Comparison of ENCODE assay signal across 1 cellular context in the genomic region with DNA sequence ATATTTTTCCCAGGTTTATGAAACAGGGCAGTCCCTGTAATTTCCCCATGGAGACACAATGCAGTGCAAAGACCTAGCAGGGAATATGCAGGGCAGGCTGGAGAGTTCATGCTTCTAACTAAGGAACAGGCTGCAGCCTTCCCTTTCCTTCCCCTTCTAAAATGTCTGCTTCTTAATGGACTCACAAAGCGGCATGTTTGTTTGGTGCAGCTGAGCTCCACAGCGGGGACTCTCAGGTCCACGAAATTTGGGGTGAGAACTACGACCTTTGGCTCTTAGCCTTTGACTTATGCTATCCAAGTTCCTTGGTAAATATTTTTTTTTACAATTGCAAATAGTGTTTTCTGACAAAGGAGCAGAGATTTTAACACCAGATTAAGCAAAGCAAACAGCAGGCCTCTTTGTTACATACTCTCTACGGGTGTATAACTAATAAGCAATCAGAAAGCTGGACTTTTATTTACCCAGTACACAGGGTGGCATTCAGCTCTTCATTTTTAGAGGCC.
TF ChIP-seq lines count a peak whose summit lies in the region.

No MANE protein-coding gene starts in this region.

TF ChIP-seq in GM23338, 12 proteins besides CTCF, POLR2A, EP300 and RAD21 (continued from another document):
- TF ChIP-seq, protein P1, sequence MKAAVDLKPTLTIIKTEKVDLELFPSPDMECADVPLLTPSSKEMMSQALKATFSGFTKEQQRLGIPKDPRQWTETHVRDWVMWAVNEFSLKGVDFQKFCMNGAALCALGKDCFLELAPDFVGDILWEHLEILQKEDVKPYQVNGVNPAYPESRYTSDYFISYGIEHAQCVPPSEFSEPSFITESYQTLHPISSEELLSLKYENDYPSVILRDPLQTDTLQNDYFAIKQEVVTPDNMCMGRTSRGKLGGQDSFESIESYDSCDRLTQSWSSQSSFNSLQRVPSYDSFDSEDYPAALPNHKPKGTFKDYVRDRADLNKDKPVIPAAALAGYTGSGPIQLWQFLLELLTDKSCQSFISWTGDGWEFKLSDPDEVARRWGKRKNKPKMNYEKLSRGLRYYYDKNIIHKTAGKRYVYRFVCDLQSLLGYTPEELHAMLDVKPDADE (IDR thresholded peaks at IDR 0.05): no peak
- TF ChIP-seq ZNF114 (CRISPR knock-in tag; IDR thresholded peaks at IDR 0.05) (no peak), STAT1 (IDR thresholded peaks at IDR 0.05; ENCODE audit: unreplicated experiment) (no peak), CREB1 (CRISPR knock-in tag; IDR thresholded peaks at IDR 0.05; ENCODE audit: low read depth) (no peak), POLR2AphosphoS5 (IDR thresholded peaks at IDR 0.05; ENCODE audit: low read depth) (no peak), NANOG (IDR thresholded peaks at IDR 0.05; ENCODE audit: borderline replicate concordance) (no peak)
- TF ChIP-seq, protein P2, sequence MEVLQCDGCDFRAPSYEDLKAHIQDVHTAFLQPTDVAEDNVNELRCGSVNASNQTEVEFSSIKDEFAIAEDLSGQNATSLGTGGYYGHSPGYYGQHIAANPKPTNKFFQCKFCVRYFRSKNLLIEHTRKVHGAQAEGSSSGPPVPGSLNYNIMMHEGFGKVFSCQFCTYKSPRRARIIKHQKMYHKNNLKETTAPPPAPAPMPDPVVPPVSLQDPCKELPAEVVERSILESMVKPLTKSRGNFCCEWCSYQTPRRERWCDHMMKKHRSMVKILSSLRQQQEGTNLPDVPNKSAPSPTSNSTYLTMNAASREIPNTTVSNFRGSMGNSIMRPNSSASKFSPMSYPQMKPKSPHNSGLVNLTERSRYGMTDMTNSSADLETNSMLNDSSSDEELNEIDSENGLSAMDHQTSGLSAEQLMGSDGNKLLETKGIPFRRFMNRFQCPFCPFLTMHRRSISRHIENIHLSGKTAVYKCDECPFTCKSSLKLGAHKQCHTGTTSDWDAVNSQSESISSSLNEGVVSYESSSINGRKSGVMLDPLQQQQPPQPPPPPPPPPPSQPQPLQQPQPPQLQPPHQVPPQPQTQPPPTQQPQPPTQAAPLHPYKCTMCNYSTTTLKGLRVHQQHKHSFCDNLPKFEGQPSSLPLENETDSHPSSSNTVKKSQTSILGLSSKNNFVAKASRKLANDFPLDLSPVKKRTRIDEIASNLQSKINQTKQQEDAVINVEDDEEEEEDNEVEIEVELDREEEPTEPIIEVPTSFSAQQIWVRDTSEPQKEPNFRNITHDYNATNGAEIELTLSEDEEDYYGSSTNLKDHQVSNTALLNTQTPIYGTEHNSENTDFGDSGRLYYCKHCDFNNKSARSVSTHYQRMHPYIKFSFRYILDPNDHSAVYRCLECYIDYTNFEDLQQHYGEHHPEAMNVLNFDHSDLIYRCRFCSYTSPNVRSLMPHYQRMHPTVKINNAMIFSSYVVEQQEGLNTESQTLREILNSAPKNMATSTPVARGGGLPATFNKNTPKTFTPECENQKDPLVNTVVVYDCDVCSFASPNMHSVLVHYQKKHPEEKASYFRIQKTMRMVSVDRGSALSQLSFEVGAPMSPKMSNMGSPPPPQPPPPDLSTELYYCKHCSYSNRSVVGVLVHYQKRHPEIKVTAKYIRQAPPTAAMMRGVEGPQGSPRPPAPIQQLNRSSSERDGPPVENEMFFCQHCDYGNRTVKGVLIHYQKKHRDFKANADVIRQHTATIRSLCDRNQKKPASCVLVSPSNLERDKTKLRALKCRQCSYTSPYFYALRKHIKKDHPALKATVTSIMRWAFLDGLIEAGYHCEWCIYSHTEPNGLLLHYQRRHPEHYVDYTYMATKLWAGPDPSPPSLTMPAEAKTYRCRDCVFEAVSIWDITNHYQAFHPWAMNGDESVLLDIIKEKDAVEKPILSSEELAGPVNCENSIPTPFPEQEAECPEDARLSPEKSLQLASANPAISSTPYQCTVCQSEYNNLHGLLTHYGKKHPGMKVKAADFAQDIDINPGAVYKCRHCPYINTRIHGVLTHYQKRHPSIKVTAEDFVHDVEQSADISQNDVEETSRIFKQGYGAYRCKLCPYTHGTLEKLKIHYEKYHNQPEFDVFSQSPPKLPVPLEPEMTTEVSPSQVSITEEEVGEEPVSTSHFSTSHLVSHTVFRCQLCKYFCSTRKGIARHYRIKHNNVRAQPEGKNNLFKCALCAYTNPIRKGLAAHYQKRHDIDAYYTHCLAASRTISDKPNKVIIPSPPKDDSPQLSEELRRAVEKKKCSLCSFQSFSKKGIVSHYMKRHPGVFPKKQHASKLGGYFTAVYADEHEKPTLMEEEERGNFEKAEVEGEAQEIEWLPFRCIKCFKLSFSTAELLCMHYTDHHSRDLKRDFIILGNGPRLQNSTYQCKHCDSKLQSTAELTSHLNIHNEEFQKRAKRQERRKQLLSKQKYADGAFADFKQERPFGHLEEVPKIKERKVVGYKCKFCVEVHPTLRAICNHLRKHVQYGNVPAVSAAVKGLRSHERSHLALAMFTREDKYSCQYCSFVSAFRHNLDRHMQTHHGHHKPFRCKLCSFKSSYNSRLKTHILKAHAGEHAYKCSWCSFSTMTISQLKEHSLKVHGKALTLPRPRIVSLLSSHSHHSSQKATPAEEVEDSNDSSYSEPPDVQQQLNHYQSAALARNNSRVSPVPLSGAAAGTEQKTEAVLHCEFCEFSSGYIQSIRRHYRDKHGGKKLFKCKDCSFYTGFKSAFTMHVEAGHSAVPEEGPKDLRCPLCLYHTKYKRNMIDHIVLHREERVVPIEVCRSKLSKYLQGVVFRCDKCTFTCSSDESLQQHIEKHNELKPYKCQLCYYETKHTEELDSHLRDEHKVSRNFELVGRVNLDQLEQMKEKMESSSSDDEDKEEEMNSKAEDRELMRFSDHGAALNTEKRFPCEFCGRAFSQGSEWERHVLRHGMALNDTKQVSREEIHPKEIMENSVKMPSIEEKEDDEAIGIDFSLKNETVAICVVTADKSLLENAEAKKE (CRISPR knock-in tag; IDR thresholded peaks at IDR 0.05): no peak
- TF ChIP-seq, protein P3, sequence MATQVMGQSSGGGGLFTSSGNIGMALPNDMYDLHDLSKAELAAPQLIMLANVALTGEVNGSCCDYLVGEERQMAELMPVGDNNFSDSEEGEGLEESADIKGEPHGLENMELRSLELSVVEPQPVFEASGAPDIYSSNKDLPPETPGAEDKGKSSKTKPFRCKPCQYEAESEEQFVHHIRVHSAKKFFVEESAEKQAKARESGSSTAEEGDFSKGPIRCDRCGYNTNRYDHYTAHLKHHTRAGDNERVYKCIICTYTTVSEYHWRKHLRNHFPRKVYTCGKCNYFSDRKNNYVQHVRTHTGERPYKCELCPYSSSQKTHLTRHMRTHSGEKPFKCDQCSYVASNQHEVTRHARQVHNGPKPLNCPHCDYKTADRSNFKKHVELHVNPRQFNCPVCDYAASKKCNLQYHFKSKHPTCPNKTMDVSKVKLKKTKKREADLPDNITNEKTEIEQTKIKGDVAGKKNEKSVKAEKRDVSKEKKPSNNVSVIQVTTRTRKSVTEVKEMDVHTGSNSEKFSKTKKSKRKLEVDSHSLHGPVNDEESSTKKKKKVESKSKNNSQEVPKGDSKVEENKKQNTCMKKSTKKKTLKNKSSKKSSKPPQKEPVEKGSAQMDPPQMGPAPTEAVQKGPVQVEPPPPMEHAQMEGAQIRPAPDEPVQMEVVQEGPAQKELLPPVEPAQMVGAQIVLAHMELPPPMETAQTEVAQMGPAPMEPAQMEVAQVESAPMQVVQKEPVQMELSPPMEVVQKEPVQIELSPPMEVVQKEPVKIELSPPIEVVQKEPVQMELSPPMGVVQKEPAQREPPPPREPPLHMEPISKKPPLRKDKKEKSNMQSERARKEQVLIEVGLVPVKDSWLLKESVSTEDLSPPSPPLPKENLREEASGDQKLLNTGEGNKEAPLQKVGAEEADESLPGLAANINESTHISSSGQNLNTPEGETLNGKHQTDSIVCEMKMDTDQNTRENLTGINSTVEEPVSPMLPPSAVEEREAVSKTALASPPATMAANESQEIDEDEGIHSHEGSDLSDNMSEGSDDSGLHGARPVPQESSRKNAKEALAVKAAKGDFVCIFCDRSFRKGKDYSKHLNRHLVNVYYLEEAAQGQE (IDR thresholded peaks at IDR 0.05; ENCODE audit: unreplicated experiment): no peak
TF ChIP-seq in GM23338: peak in this region for 0.
